Comparison of ENCODE assay signal across 21 cellular contexts in genomic region chr10:79928028-79928583, GRCh38. TPM values are rescaled to one million over a fixed set of nuclear protein-coding genes. Genes with fewer than 3 reads are reported as not detected.
DNase-seq lines count a peak whose midpoint lies in the region; ATAC-seq and TF ChIP-seq lines count a peak whose summit lies in the region.
"Had no signal": no experiment of that assay in that cellular context is flagged by ENCODE, and none has a peak within 500 bp of the region (broad histone marks: within the 10 kb centered on the region; RNA-seq: fewer than 3 reads in every experiment).

No MANE protein-coding gene starts in this region.

- 89% methylated on average over 5 of the region's 7 CpGs for whole genome bisulfite sequencing in esophagus muscularis mucosa
- WGBS in psoas muscle, 3 donors, result 80 to 93% (median 92%) methylated on average over 7 of the region's 7 CpGs

- no peak for ATAC-seq in lower lobe of right lung
- no peak for ATAC-seq in psoas muscle
- ATAC-seq in GM19397 (IDR thresholded peaks at IDR 0.05; ENCODE audit: unreplicated experiment), result no peak
- ATAC-seq in activated T-cell treated with anti-CD3 and anti-CD28 coated beads, Interleukin-2, amount 50 U/mL, for 4 hours, result no peak
- ATAC-seq: GM12878 had no signal

- no peaks in the 10 kb centered on the region for H3K9me3 Mint-ChIP-seq in activated T-helper 2 cell treated with anti-CD3 and anti-CD28 coated beads, Interferon-gamma antibody, Interleukin-2, Interleukin-4, amounts not matched to agents 10 μg/mL and 5 μg/mL and 100 μg/mL, durations not matched to agents 14 hours and 24 hours and 36 hours
- no peaks in the 10 kb centered on the region for H3K9me3 Mint-ChIP-seq in activated T-cell treated with anti-CD3 and anti-CD28 coated beads, Interleukin-2, amount 50 U/mL, for 4 hours

- DNase-seq in AG20443 (ENCODE audit: low spot score) (peak; percentile 4), esophagus muscularis mucosa (ENCODE audit: extremely low spot score) (peak; percentile 68), lower lobe of right lung (no peak), hepatic stellate cell (ENCODE audit: low spot score) (no peak), psoas muscle (no peak)
- peak; percentile 1 for DNase-seq in activated T-helper 2 cell treated with anti-CD3 and anti-CD28 coated beads, Interferon-gamma antibody, Interleukin-2, Interleukin-4, amounts not matched to agents 10 μg/mL and 5 μg/mL and 100 μg/mL, durations not matched to agents 14 hours and 24 hours and 36 hours (ENCODE audit: low spot score)
- no peak for DNase-seq in activated T-cell treated with anti-CD3 and anti-CD28 coated beads, Interleukin-2, amount 50 U/mL, for 4 hours
- DNase-seq: AML-193, DMS 273 treated with DMSO at 0.1 percent for 48 hours, GDM1, Kasumi-1, MM.1S, NCI-H1092 treated with DMSO at 0.1 percent for 48 hours, NCI-H1694, NCI-H2107, NCI-H2227 treated with DMSO at 0.1 percent for 48 hours, NCI-H524 had no signal

- H3K27ac Mint-ChIP-seq in activated T-helper 2 cell treated with anti-CD3 and anti-CD28 coated beads, Interferon-gamma antibody, Interleukin-2, Interleukin-4, amounts not matched to agents 10 μg/mL and 5 μg/mL and 100 μg/mL, durations not matched to agents 14 hours and 24 hours and 36 hours, result no peak overlapping the region

- H3K27me3 Mint-ChIP-seq in activated T-helper 2 cell treated with anti-CD3 and anti-CD28 coated beads, Interferon-gamma antibody, Interleukin-2, Interleukin-4, amounts not matched to agents 10 μg/mL and 5 μg/mL and 100 μg/mL, durations not matched to agents 14 hours and 24 hours and 36 hours (ENCODE audit: low read depth), result peaks cover 28% of the 10 kb centered on the region
- H3K27me3 Mint-ChIP-seq in activated T-cell treated with anti-CD3 and anti-CD28 coated beads, Interleukin-2, amount 50 U/mL, for 4 hours (ENCODE audit: low read depth), result peaks cover 18% of the 10 kb centered on the region

- no peak overlapping the region for H3K4me3 ChIP-seq in esophagus muscularis mucosa
- H3K4me3 ChIP-seq in lower lobe of right lung, result no peak overlapping the region
- H3K4me3 ChIP-seq in psoas muscle, result no peak overlapping the region
- H3K4me3 ChIP-seq: GM12878, Peyer's patch had no signal

- no peak for TF ChIP-seq EP300 in esophagus muscularis mucosa (IDR thresholded peaks at IDR 0.05)

- no peak overlapping the region for H3K27ac ChIP-seq in esophagus muscularis mucosa (replicated peaks in 1 of 4)
- peak overlapping the region; percentile 76 for H3K27ac ChIP-seq in lower lobe of right lung
- no peak overlapping the region for H3K27ac ChIP-seq in psoas muscle
- H3K27ac ChIP-seq: Peyer's patch had no signal

- intact Hi-C loops in activated T-helper 2 cell treated with anti-CD3 and anti-CD28 coated beads, Interferon-gamma antibody, Interleukin-2, Interleukin-4, amounts not matched to agents 10 μg/mL and 5 μg/mL and 100 μg/mL, durations not matched to agents 14 hours and 24 hours and 36 hours (cut with micrococcal nuclease), result loop anchor here (10.0 kb wide), 1 partner anchor 153 kb away; no protein-coding TSS in a partner anchor
- intact Hi-C loops in esophagus muscularis mucosa (cut with DNase I), result loop anchor here (10.0 kb wide), 1 partner anchor 363 kb away; the partner anchor contains the start of gene SFTPA2
- intact Hi-C loops in lower lobe of right lung (cut with DNase I), result no loop called here
- intact Hi-C loops in psoas muscle (cut with DNase I), result loop anchor here (5.0 to 10.0 kb wide), 3 partner anchors 103 to 553 kb away; partner anchors contain the start of genes SFTPA2 (in 2 of the 2) and NUTM2E (in 1 of the 2)

- no peak for TF ChIP-seq POLR2A in esophagus muscularis mucosa (IDR thresholded peaks at IDR 0.05; ENCODE audit: low read depth)

- no peaks in the 10 kb centered on the region for H3K4me1 Mint-ChIP-seq in activated T-helper 2 cell treated with anti-CD3 and anti-CD28 coated beads, Interferon-gamma antibody, Interleukin-2, Interleukin-4, amounts not matched to agents 10 μg/mL and 5 μg/mL and 100 μg/mL, durations not matched to agents 14 hours and 24 hours and 36 hours (ENCODE audit: low read depth)
- no peaks in the 10 kb centered on the region for H3K4me1 Mint-ChIP-seq in activated T-cell treated with anti-CD3 and anti-CD28 coated beads, Interleukin-2, amount 50 U/mL, for 4 hours (ENCODE audit: low read depth)

- TF ChIP-seq CTCF in esophagus muscularis mucosa (IDR thresholded peaks at IDR 0.05), result no peak
- no peak for TF ChIP-seq CTCF in lower lobe of right lung (IDR thresholded peaks at IDR 0.05)
- TF ChIP-seq CTCF in psoas muscle (IDR thresholded peaks at IDR 0.05), result no peak

- H3K36me3 ChIP-seq in esophagus muscularis mucosa (peaks cover 0 to 4% (median 2%) of the 10 kb centered on the region in 4 donors), lower lobe of right lung (peaks cover 4% of the 10 kb centered on the region), psoas muscle (ENCODE audit: insufficient read depth in 1 of 2, low read depth in 1 of 2) (peaks cover 0 to 4% of the 10 kb centered on the region in 2 donors)
- H3K36me3 ChIP-seq: Peyer's patch had no signal

- H3K4me3 Mint-ChIP-seq in activated T-helper 2 cell treated with anti-CD3 and anti-CD28 coated beads, Interferon-gamma antibody, Interleukin-2, Interleukin-4, amounts not matched to agents 10 μg/mL and 5 μg/mL and 100 μg/mL, durations not matched to agents 14 hours and 24 hours and 36 hours (ENCODE audit: low read depth), result no peak overlapping the region
- no peak overlapping the region for H3K4me3 Mint-ChIP-seq in activated T-cell treated with anti-CD3 and anti-CD28 coated beads, Interleukin-2, amount 50 U/mL, for 4 hours
- H3K4me3 Mint-ChIP-seq: CD14-positive monocyte had no signal

- no peaks in the 10 kb centered on the region for H3K36me3 Mint-ChIP-seq in activated T-helper 2 cell treated with anti-CD3 and anti-CD28 coated beads, Interferon-gamma antibody, Interleukin-2, Interleukin-4, amounts not matched to agents 10 μg/mL and 5 μg/mL and 100 μg/mL, durations not matched to agents 14 hours and 24 hours and 36 hours (ENCODE audit: low read depth)
- no peaks in the 10 kb centered on the region for H3K36me3 Mint-ChIP-seq in activated T-cell treated with anti-CD3 and anti-CD28 coated beads, Interleukin-2, amount 50 U/mL, for 4 hours (ENCODE audit: insufficient read depth)
- H3K36me3 Mint-ChIP-seq: CD14-positive monocyte had no signal

- H3K27me3 ChIP-seq in esophagus muscularis mucosa (peaks cover 0 to 3% (median 0%) of the 10 kb centered on the region in 4 donors), lower lobe of right lung (ENCODE audit: low read depth) (no peaks in the 10 kb centered on the region), psoas muscle (ENCODE audit: insufficient read depth in 3 of 3, low read length in 2 of 3) (no peaks in the 10 kb centered on the region)
- H3K27me3 ChIP-seq: Peyer's patch had no signal

- H3K4me1 ChIP-seq in esophagus muscularis mucosa (peaks cover 5 to 16% (median 11%) of the 10 kb centered on the region in 4 donors), lower lobe of right lung (peaks cover 11% of the 10 kb centered on the region), psoas muscle (no peaks in the 10 kb centered on the region)

- no peaks in the 10 kb centered on the region for H3K9me3 ChIP-seq in esophagus muscularis mucosa
- no peaks in the 10 kb centered on the region for H3K9me3 ChIP-seq in lower lobe of right lung
- H3K9me3 ChIP-seq in psoas muscle, result no peaks in the 10 kb centered on the region
- H3K9me3 ChIP-seq: Peyer's patch had no signal

RNA-seq across cellular contexts. Expression of gene SFTPD, which starts 20.8 kb away (rescaled TPM):
- total RNA-seq in activated T-helper 2 cell treated with anti-CD3 and anti-CD28 coated beads, Interferon-gamma antibody, Interleukin-2, Interleukin-4, amounts not matched to agents 10 μg/mL and 5 μg/mL and 100 μg/mL, durations not matched to agents 14 hours and 24 hours and 36 hours, result not detected in 2 replicates
- total RNA-seq in esophagus muscularis mucosa, result 1 to 10 TPM in 3 of 4 donors, under 1 TPM in 1; 0.83 to 3.0 (median 1.5) TPM
- total RNA-seq in lower lobe of right lung, result 630 TPM
- total RNA-seq in psoas muscle, result under 1 TPM in 1 of 4 donors, not detected in 3; 0.21 TPM
- under 1 TPM in 2 of 3 donors, not detected in 1; 0.03 to 0.07 TPM for polyA plus RNA-seq in psoas muscle
- under 1 TPM; 0.29 to 0.40 (median 0.33) TPM for total RNA-seq in activated T-cell treated with anti-CD3 and anti-CD28 coated beads, Interleukin-2, amount 50 U/mL, for 4 hours
- total RNA-seq: Peyer's patch had no signal
- polyA plus RNA-seq: GM12878 had no signal

Comparison
In these comparisons a context has a peak if more than half of its experiments do, and no peak if none do; other contexts are left out.
1. DNase-seq: peak in AG20443 (single experiment), activated T-helper 2 cell treated with anti-CD3 and anti-CD28 coated beads, Interferon-gamma antibody, Interleukin-2, Interleukin-4, amounts not matched to agents 10 μg/mL and 5 μg/mL and 100 μg/mL, durations not matched to agents 14 hours and 24 hours and 36 hours (single experiment) and esophagus muscularis mucosa (single experiment); none in lower lobe of right lung (single experiment), hepatic stellate cell (single experiment), psoas muscle (0 of 2) and activated T-cell treated with anti-CD3 and anti-CD28 coated beads, Interleukin-2, amount 50 U/mL, for 4 hours (single experiment).
2. RNA of gene SFTPD, which starts 20.8 kb away (total RNA-seq): 630 TPM in lower lobe of right lung (single experiment); 0.83 to 3.0 TPM in esophagus muscularis mucosa, 0.29 to 0.40 TPM in activated T-cell treated with anti-CD3 and anti-CD28 coated beads, Interleukin-2, amount 50 U/mL, for 4 hours, 0.21 TPM in psoas muscle and not detected in activated T-helper 2 cell treated with anti-CD3 and anti-CD28 coated beads, Interferon-gamma antibody, Interleukin-2, Interleukin-4, amounts not matched to agents 10 μg/mL and 5 μg/mL and 100 μg/mL, durations not matched to agents 14 hours and 24 hours and 36 hours; every median in the first group is over 100 times any median in the second.